Comparison of ENCODE assay signal across 9 cellular contexts in the genomic region with DNA sequence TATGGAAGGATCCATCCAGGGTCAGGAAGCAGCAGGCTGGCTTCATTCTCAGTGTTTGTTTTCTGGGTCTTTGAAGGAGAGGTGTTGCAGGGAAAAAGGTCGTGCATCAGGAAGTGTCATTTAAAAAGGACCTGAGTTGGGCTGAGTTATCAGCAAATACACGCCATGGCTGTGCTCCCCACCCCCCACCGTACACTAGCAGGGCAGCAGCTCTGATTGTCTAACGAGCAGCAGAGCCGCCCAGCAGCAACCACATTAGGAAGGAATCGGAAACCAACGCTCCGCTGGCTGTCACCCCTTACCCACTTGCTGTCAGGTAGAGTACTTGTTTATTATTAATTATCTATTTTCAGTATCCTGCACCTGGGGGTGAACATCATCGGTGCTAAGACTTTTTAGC.
A peak's percentile ranks its signal among the peaks of the same experiment; 100 is the strongest.
DNase-seq lines count a peak whose midpoint lies in the region; ATAC-seq and TF ChIP-seq lines count a peak whose summit lies in the region.
"Had no signal": no experiment of that assay in that cellular context is flagged by ENCODE, and none has a peak within 500 bp of the region (broad histone marks: within the 10 kb centered on the region; RNA-seq: fewer than 3 reads in every experiment).

No MANE protein-coding gene starts in this region.

- ATAC-seq in stimulated activated effector memory CD8-positive, alpha-beta T cell treated with anti-CD3 and anti-CD28 coated beads, Interleukin-12 subunit alpha, Interleukin-12 subunit beta, amount 100 ng/mL, for 72 hours, result no peak
- no peak for ATAC-seq in HG03097 (IDR thresholded peaks at IDR 0.05; ENCODE audit: low FRiP score, unreplicated experiment)

- H3K27ac ChIP-seq in testis, result no peak overlapping the region

- H3K27me3 ChIP-seq in testis, result no peaks in the 10 kb centered on the region

- DNase-seq in activated T-cell treated with anti-CD3 and anti-CD28 coated beads, Interleukin-2, amount 50 U/mL, for 24 hours, result no peak
- DNase-seq in activated T-cell treated with anti-CD3 and anti-CD28 coated beads, Interleukin-2, amount 50 U/mL, for 1 hour, result no peak
- DNase-seq in NCI-H69 (lab: John Stamatoyannopoulos, UW), result peak; percentile 66
- DNase-seq in endothelial cell (ENCODE audit: low spot score), result no peak
- no peak for DNase-seq in stimulated activated effector memory CD8-positive, alpha-beta T cell treated with anti-CD3 and anti-CD28 coated beads, Interleukin-12 subunit alpha, Interleukin-12 subunit beta, amount 100 ng/mL, for 72 hours (ENCODE audit: low spot score in 2 of 2)
- no peak for DNase-seq in NCI-H446 (lab: John Stamatoyannopoulos, UW)
- DNase-seq in testis, result no peak
- DNase-seq: DMS 273 treated with DMSO at 0.1 percent for 48 hours had no signal

- H3K9me3 ChIP-seq in testis, result no peaks in the 10 kb centered on the region

- H3K36me3 ChIP-seq in testis (ENCODE audit: low read depth, missing control alignments), result no peaks in the 10 kb centered on the region

- no peak for TF ChIP-seq POLR2A in testis (IDR thresholded peaks at IDR 0.05)

- H3K36me3 Mint-ChIP-seq in activated T-cell treated with anti-CD3 and anti-CD28 coated beads, Interleukin-2, amount 50 U/mL, for 24 hours (ENCODE audit: low read depth), result no peaks in the 10 kb centered on the region
- H3K36me3 Mint-ChIP-seq in endothelial cell (ENCODE audit: low read depth, unreplicated experiment), result no peaks in the 10 kb centered on the region
- H3K36me3 Mint-ChIP-seq in stimulated activated effector memory CD8-positive, alpha-beta T cell treated with anti-CD3 and anti-CD28 coated beads, Interleukin-12 subunit alpha, Interleukin-12 subunit beta, amount 100 ng/mL, for 72 hours, result no peaks in the 10 kb centered on the region

- peaks cover 21% of the 10 kb centered on the region for H3K4me1 ChIP-seq in testis

- peak overlapping the region; percentile 30 for H3K4me3 Mint-ChIP-seq in activated T-cell treated with anti-CD3 and anti-CD28 coated beads, Interleukin-2, amount 50 U/mL, for 24 hours
- H3K4me3 Mint-ChIP-seq in endothelial cell (ENCODE audit: unreplicated experiment), result peak overlapping the region; percentile 84
- peak overlapping the region; percentile 11 for H3K4me3 Mint-ChIP-seq in stimulated activated effector memory CD8-positive, alpha-beta T cell treated with anti-CD3 and anti-CD28 coated beads, Interleukin-12 subunit alpha, Interleukin-12 subunit beta, amount 100 ng/mL, for 72 hours

- TF ChIP-seq CTCF in endothelial cell (IDR thresholded peaks at IDR 0.05; ENCODE audit: unreplicated experiment), result no peak
- no peak for TF ChIP-seq CTCF in testis (IDR thresholded peaks at IDR 0.05)

- 72 to 77% methylated on average over 9 of the region's 9 CpGs for WGBS in testis, 2 donors

- H3K27ac Mint-ChIP-seq in activated T-cell treated with anti-CD3 and anti-CD28 coated beads, Interleukin-2, amount 50 U/mL, for 24 hours, result no peak overlapping the region
- H3K27ac Mint-ChIP-seq in endothelial cell (ENCODE audit: unreplicated experiment), result peak overlapping the region; percentile 85
- H3K27ac Mint-ChIP-seq in stimulated activated effector memory CD8-positive, alpha-beta T cell treated with anti-CD3 and anti-CD28 coated beads, Interleukin-12 subunit alpha, Interleukin-12 subunit beta, amount 100 ng/mL, for 72 hours, result no peak overlapping the region

- H3K4me1 Mint-ChIP-seq in activated T-cell treated with anti-CD3 and anti-CD28 coated beads, Interleukin-2, amount 50 U/mL, for 24 hours (ENCODE audit: low read depth), result peaks cover 50% of the 10 kb centered on the region
- peaks cover 56% of the 10 kb centered on the region for H3K4me1 Mint-ChIP-seq in endothelial cell (ENCODE audit: unreplicated experiment)
- H3K4me1 Mint-ChIP-seq in stimulated activated effector memory CD8-positive, alpha-beta T cell treated with anti-CD3 and anti-CD28 coated beads, Interleukin-12 subunit alpha, Interleukin-12 subunit beta, amount 100 ng/mL, for 72 hours, result peaks cover 41% of the 10 kb centered on the region

- no peaks in the 10 kb centered on the region for H3K9me3 Mint-ChIP-seq in activated T-cell treated with anti-CD3 and anti-CD28 coated beads, Interleukin-2, amount 50 U/mL, for 24 hours
- no peaks in the 10 kb centered on the region for H3K9me3 Mint-ChIP-seq in endothelial cell (ENCODE audit: unreplicated experiment)
- no peaks in the 10 kb centered on the region for H3K9me3 Mint-ChIP-seq in stimulated activated effector memory CD8-positive, alpha-beta T cell treated with anti-CD3 and anti-CD28 coated beads, Interleukin-12 subunit alpha, Interleukin-12 subunit beta, amount 100 ng/mL, for 72 hours

- no peak overlapping the region for H3K4me3 ChIP-seq in testis

- intact Hi-C loops in testis (cut with DNase I; ENCODE audit: low total_unique reads), result loop anchor here (5.0 kb wide), 1 partner anchor 164 kb away; a partner anchor contains a TSS

- H3K27me3 Mint-ChIP-seq in activated T-cell treated with anti-CD3 and anti-CD28 coated beads, Interleukin-2, amount 50 U/mL, for 24 hours, result peaks cover 52% of the 10 kb centered on the region
- H3K27me3 Mint-ChIP-seq in endothelial cell (ENCODE audit: unreplicated experiment), result no peaks in the 10 kb centered on the region

Comparison
In these comparisons a context has a peak if more than half of its experiments do, and no peak if none do; other contexts are left out.
1. H3K4me3 Mint-ChIP-seq: peak in every context shown above with its lines; median percentile 84 in endothelial cell; 30 in activated T-cell treated with anti-CD3 and anti-CD28 coated beads, Interleukin-2, amount 50 U/mL, for 24 hours; 11 in stimulated activated effector memory CD8-positive, alpha-beta T cell treated with anti-CD3 and anti-CD28 coated beads, Interleukin-12 subunit alpha, Interleukin-12 subunit beta, amount 100 ng/mL, for 72 hours.